In genomic region chr10:49610015-49610734, GRCh38 we compare ENCODE assay signal across 15 cellular contexts. TPM values are rescaled to one million over a fixed set of nuclear protein-coding genes. Genes with fewer than 3 reads are reported as not detected.
DNase-seq lines count a peak whose midpoint lies in the region; ATAC-seq and TF ChIP-seq lines count a peak whose summit lies in the region.
"Had no signal": no experiment of that assay in that cellular context is flagged by ENCODE, and none has a peak within 500 bp of the region (broad histone marks: within the 10 kb centered on the region; RNA-seq: fewer than 3 reads in every experiment).

TSS of gene SLC18A3 (plus strand) at chr10:49610310. CDS start at chr10:49610741, 431 bp downstream.

- H2AFZ ChIP-seq in mammary epithelial cell (ENCODE audit: low read depth, low read length) (no peak within 1 kb of the TSS), neuron (ENCODE audit: low read depth, low read length) (peak within 1 kb of the TSS; percentile 42)

- intact Hi-C loops in mammary epithelial cell (cut with micrococcal nuclease) (no loop called here), body of pancreas (cut with DNase I) (no loop called here)

- BruUV-seq in mammary epithelial cell (replicated peaks; lab: Mats Ljungman, UMichigan), result no TSS peak

- peak within 1 kb of the TSS; percentile 67 for H3K4me2 ChIP-seq in mammary epithelial cell (ENCODE audit: insufficient read depth, low read depth, low read length)

- H3K36me3 ChIP-seq in mammary epithelial cell (ENCODE audit: insufficient read depth, low read length) (no peaks in the 10 kb centered on the region), neuron (ENCODE audit: insufficient read depth, low read length) (no peaks in the 10 kb centered on the region), body of pancreas (replicated peaks in 1 of 2; ENCODE audit: insufficient read depth in 1 of 2, low read depth in 2 of 2) (no peaks in the 10 kb centered on the region)
- H3K36me3 ChIP-seq: tibial nerve had no signal

- ATAC-seq in GM21786 (IDR thresholded peaks at IDR 0.05; ENCODE audit: unreplicated experiment) (no peak), body of pancreas (no peak), GM18498 (IDR thresholded peaks at IDR 0.05; ENCODE audit: unreplicated experiment) (no peak), HG03520 (IDR thresholded peaks at IDR 0.05; ENCODE audit: unreplicated experiment) (no peak)
- ATAC-seq: K562 had no signal

- H3K4me1 ChIP-seq in mammary epithelial cell (ENCODE audit: insufficient read depth, low read length), result peaks cover 13% of the 10 kb centered on the region
- peaks cover 13% of the 10 kb centered on the region for H3K4me1 ChIP-seq in neuron (ENCODE audit: insufficient read depth, low read length)
- peaks cover 37% of the 10 kb centered on the region for H3K4me1 ChIP-seq in body of pancreas

- no peak within 1 kb of the TSS for H3K9ac ChIP-seq in mammary epithelial cell (ENCODE audit: insufficient read depth, low read length)

- DNase-seq in GM10266 (ENCODE audit: extremely low spot score) (peak; percentile 34), NCI-H146 treated with DMSO at 0.1 percent for 48 hours (lab: John Stamatoyannopoulos, UW; ENCODE audit: unreplicated experiment) (peak; percentile 29), mammary epithelial cell (no peak), body of pancreas (no peak)
- DNase-seq: activated T-cell treated with anti-CD3 and anti-CD28 coated beads, Interleukin-2, amount 50 U/mL, for 24 hours; NK-92 treated with Interleukin-12 subunit alpha and Interleukin-12 subunit beta, amount 100 ng/mL, for 24 hours; stimulated activated CD4-positive, alpha-beta T cell treated with anti-CD3 and anti-CD28 coated beads, Interleukin-2, amount 100 ng/mL, for 24 hours had no signal

- TF ChIP-seq CTCF in GM10266 (IDR thresholded peaks at IDR 0.05; ENCODE audit: control insufficient read depth, insufficient read depth, low read depth, missing control alignments) (no peak), mammary epithelial cell (conservative IDR thresholded peaks at IDR 0.05 in 1 of 2, IDR thresholded peaks at IDR 0.05 in 1 of 2; ENCODE audit: extremely low read depth in 1 of 2, insufficient read depth in 1 of 2, low read depth in 1 of 2, low read length in 2 of 2) (no peak), body of pancreas (IDR thresholded peaks at IDR 0.05) (no peak)

- in situ Hi-C loops in mammary epithelial cell (cut with MboI; ENCODE audit: low sequenced_read_pairs in 2 of 2), result no loop called here

- H3K9me3 ChIP-seq in mammary epithelial cell (replicated peaks; ENCODE audit: insufficient read depth, low read length), result no peaks in the 10 kb centered on the region
- no peaks in the 10 kb centered on the region for H3K9me3 ChIP-seq in neuron (ENCODE audit: low read length)
- no peaks in the 10 kb centered on the region for H3K9me3 ChIP-seq in body of pancreas

- CTCF ChIA-PET in mammary epithelial cell (lab: Charles Lee; ENCODE audit: low non-redundant PET), result no interaction called here

- peaks cover 9% of the 10 kb centered on the region for H4K20me1 ChIP-seq in mammary epithelial cell (ENCODE audit: insufficient read depth, low read length)

- H3K27me3 ChIP-seq in mammary epithelial cell (ENCODE audit: insufficient read depth, low read length) (peaks cover 66% of the 10 kb centered on the region), neuron (ENCODE audit: insufficient read depth, low read length) (peaks cover 84% of the 10 kb centered on the region), body of pancreas (peaks cover 0 to 48% of the 10 kb centered on the region in 2 donors)

- H3K27ac ChIP-seq in mammary epithelial cell (ENCODE audit: insufficient read depth, low read depth, low read length) (no peak within 1 kb of the TSS), body of pancreas (no peak within 1 kb of the TSS)
- H3K27ac ChIP-seq: tibial nerve had no signal

- no peaks in the 10 kb centered on the region for H3K79me2 ChIP-seq in mammary epithelial cell (ENCODE audit: insufficient read depth, low read length)

- dilution Hi-C loops in mammary epithelial cell (cut with HindIII; ENCODE audit: low sequenced_read_pairs), result no loop called here

- peak within 1 kb of the TSS in 1 of 3 experiments; percentile 7 for H3K4me3 ChIP-seq in mammary epithelial cell (replicated peaks in 1 of 3; ENCODE audit: insufficient read depth in 1 of 3, low read depth in 2 of 3, low read length in 3 of 3)
- H3K4me3 ChIP-seq in neuron (ENCODE audit: low read length), result peak within 1 kb of the TSS; percentile 32
- no peak within 1 kb of the TSS for H3K4me3 ChIP-seq in body of pancreas
- H3K4me3 ChIP-seq: K562 had no signal

- TF ChIP-seq POLR2A in body of pancreas (IDR thresholded peaks at IDR 0.05), result no peak

- 3% methylated on average over 5 of the region's 84 CpGs for WGBS in mammary epithelial cell (ENCODE audit: low coverage, missing lambda C conversion rate)
- 0 to 1% methylated on average over 7 to 84 of the region's 84 CpGs for WGBS in body of pancreas, 2 donors

RNA-seq across cellular contexts. Expression of gene SLC18A3, which starts in this region (rescaled TPM):
- not detected for total RNA-seq in mammary epithelial cell
- not detected for polyA plus RNA-seq in mammary epithelial cell
- polyA minus RNA-seq in mammary epithelial cell, result not detected
- not detected for total RNA-seq in body of pancreas
- total RNA-seq: K562; myocyte; T-helper 2 cell treated with Interferon-gamma antibody and Interleukin-4, amounts not matched to agents 100 ng/mL and 5 ng/mL, for 36 hours; tibial nerve had no signal
- polyA plus RNA-seq: K562 had no signal

Comparison
In these comparisons a context has a peak if more than half of its experiments do, and no peak if none do; other contexts are left out.
1. DNase-seq: peak in GM10266 (single experiment) and NCI-H146 treated with DMSO at 0.1 percent for 48 hours (single experiment); none in mammary epithelial cell (single experiment) and body of pancreas (0 of 4).